ENCODE assay signal across 26 cellular contexts in the genomic region with DNA sequence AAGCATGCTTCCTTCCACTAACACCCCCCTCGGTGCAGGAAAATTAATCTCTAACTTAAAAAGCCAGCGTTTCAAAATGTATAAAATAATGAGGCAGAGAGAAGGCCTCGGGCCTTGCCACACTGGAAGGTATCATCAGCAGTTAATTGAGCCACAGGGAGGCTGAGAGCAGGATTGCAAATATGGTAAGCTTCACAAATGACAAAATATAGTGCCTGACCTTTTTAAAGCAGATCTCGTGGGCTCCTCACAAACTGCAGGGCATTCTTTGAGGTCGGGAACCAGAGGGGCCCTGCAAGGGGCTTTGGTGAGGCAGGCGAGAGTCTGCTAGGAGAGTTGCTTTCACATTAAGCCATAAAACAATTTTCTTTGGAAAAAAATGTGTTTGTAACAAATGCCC.
DNase-seq lines count a peak whose midpoint lies in the region; ATAC-seq and TF ChIP-seq lines count a peak whose summit lies in the region.
"Had no signal": no experiment of that assay in that cellular context is flagged by ENCODE, and none has a peak within 500 bp of the region (broad histone marks: within the 10 kb centered on the region; RNA-seq: fewer than 3 reads in every experiment).

No MANE protein-coding gene starts in this region.

- H3K4me1 Mint-ChIP-seq in brain (peaks cover 83% of the 10 kb centered on the region), mesothelial cell of epicardium (peaks cover 29% of the 10 kb centered on the region)
- H3K4me1 Mint-ChIP-seq: natural killer cell had no signal

- H3K36me3 ChIP-seq in cardiac muscle cell = no peaks in the 10 kb centered on the region
- no peaks in the 10 kb centered on the region for H3K36me3 ChIP-seq in osteoblast (ENCODE audit: insufficient read depth, low read length)
- H3K36me3 ChIP-seq: right atrium auricular region had no signal

- H3K4me3 ChIP-seq in cardiac muscle cell (no peak overlapping the region), right cardiac atrium (ENCODE audit: low read length) (no peak overlapping the region), osteoblast (ENCODE audit: insufficient read depth, low read length) (no peak overlapping the region)
- H3K4me3 ChIP-seq: right atrium auricular region had no signal

- ATAC-seq in right cardiac atrium (no peak), GM21515 (IDR thresholded peaks at IDR 0.05; ENCODE audit: unreplicated experiment) (no peak)
- ATAC-seq: activated CD4-positive, alpha-beta T cell treated with anti-CD3 and anti-CD28 coated beads for 36 hours; activated naive CD4-positive, alpha-beta T cell treated with anti-CD3 and anti-CD28 coated beads, Interleukin-2, amount 50 U/mL, for 72 hours; esophagus mucosa; natural killer cell; stimulated activated naive CD8-positive, alpha-beta T cell treated with anti-CD3 and anti-CD28 coated beads, Interleukin-15, Interleukin-2, amounts not matched to agents 100 U/mL and 50 U/mL, for 24 hours had no signal

- H3K27me3 ChIP-seq in cardiac muscle cell (no peaks in the 10 kb centered on the region), right cardiac atrium (ENCODE audit: control insufficient read depth, insufficient read depth) (no peaks in the 10 kb centered on the region), osteoblast (ENCODE audit: insufficient read depth, low read length) (peaks cover 60% of the 10 kb centered on the region)
- H3K27me3 ChIP-seq: right atrium auricular region had no signal

- intact Hi-C loops in right cardiac atrium (cut with DNase I) = no loop called here

- in situ Hi-C loops in GM13976 (cut with MboI; ENCODE audit: low sequenced_read_pairs, unreplicated experiment) = no loop called here

- no peak overlapping the region for H2AFZ ChIP-seq in osteoblast (ENCODE audit: low read length)

- DNase-seq in cardiac muscle cell (ENCODE audit: low read depth in 1 of 2, low spot score in 1 of 2) (peak in 1 of 2 donors; percentile 63), right cardiac atrium (no peak), mesothelial cell of epicardium (ENCODE audit: low spot score in 2 of 2, unreplicated experiment in 2 of 2) (no peak), osteoblast (ENCODE audit: insufficient read length, low spot score, missing footprints) (no peak), GM13976 (ENCODE audit: low spot score) (no peak), HEK293T (ENCODE audit: extremely low spot score) (no peak)
- DNase-seq: activated CD4-positive, alpha-beta T cell treated with anti-CD3 and anti-CD28 coated beads for 36 hours; activated effector memory CD4-positive, alpha-beta T cell treated with Interleukin-2 at 50 U/mL for 16 hours; anterior cingulate cortex; Calu3; caudate nucleus; DND-41; KG1; natural killer cell; NCI-H1417 treated with DMSO at 0.1 percent for 48 hours; NCI-H2081; NCI-H345; NCI-H748 treated with DMSO at 0.1 percent for 48 hours; SHP77 treated with DMSO at 0.1 percent for 48 hours; stimulated activated CD4-positive, alpha-beta T cell treated with anti-CD3 and anti-CD28 coated beads, Interleukin-1b, Interleukin-23, amount 100 ng/mL, for 48 hours; stimulated activated naive CD8-positive, alpha-beta T cell treated with anti-CD3 and anti-CD28 coated beads, Interleukin-15, Interleukin-2, amounts not matched to agents 100 U/mL and 50 U/mL, for 24 hours had no signal

- H3K4me1 ChIP-seq in cardiac muscle cell (ENCODE audit: low read depth) = peaks cover 58% of the 10 kb centered on the region
- no peaks in the 10 kb centered on the region for H3K4me1 ChIP-seq in right cardiac atrium (ENCODE audit: control insufficient read depth, insufficient read depth, low read length)
- H3K4me1 ChIP-seq in osteoblast (ENCODE audit: insufficient read depth, low read length) = no peaks in the 10 kb centered on the region
- H3K4me1 ChIP-seq: right atrium auricular region had no signal

- H3K27ac ChIP-seq in cardiac muscle cell (peak overlapping the region; percentile 95), right cardiac atrium (ENCODE audit: low read length) (no peak overlapping the region), osteoblast (ENCODE audit: low read depth, low read length) (no peak overlapping the region)
- H3K27ac ChIP-seq: right atrium auricular region had no signal

- no peaks in the 10 kb centered on the region for H3K9me3 ChIP-seq in cardiac muscle cell (ENCODE audit: low read depth)
- no peaks in the 10 kb centered on the region for H3K9me3 ChIP-seq in right cardiac atrium (ENCODE audit: control insufficient read depth, low read length)
- no peaks in the 10 kb centered on the region for H3K9me3 ChIP-seq in osteoblast (ENCODE audit: low read depth, low read length)
- H3K9me3 ChIP-seq: right atrium auricular region had no signal

- H3K27ac Mint-ChIP-seq in brain = peak overlapping the region in 4 of 5 experiments; percentile 21 to 92 (median 78)
- H3K27ac Mint-ChIP-seq in mesothelial cell of epicardium = peak overlapping the region; percentile 83
- H3K27ac Mint-ChIP-seq: activated CD4-positive, alpha-beta T cell treated with anti-CD3 and anti-CD28 coated beads for 36 hours; activated naive CD4-positive, alpha-beta T cell treated with anti-CD3 and anti-CD28 coated beads, Interleukin-2, amount 50 U/mL, for 72 hours; natural killer cell had no signal

- H4K20me1 ChIP-seq in osteoblast (ENCODE audit: insufficient read depth, low read length) = no peaks in the 10 kb centered on the region

- no peaks in the 10 kb centered on the region for H3K79me2 ChIP-seq in osteoblast (ENCODE audit: insufficient read depth, low read length)

- 44% methylated on average over 6 of the region's 6 CpGs for WGBS in right cardiac atrium

- CTCF ChIA-PET in HEK293T (lab: Yijun Ruan, JAX) = interaction anchor here (0.6 kb wide), 1 partner anchor 35 kb away, joined by 3 read pairs; no protein-coding TSS in a partner anchor

- H3K27me3 Mint-ChIP-seq in brain (no peaks in the 10 kb centered on the region), mesothelial cell of epicardium (ENCODE audit: low read depth) (no peaks in the 10 kb centered on the region)

- TF ChIP-seq CTCF in cardiac muscle cell (IDR thresholded peaks at IDR 0.05; ENCODE audit: low read depth, low read length) (no peak), brain (conservative IDR thresholded peaks at IDR 0.05) (no peak), mesothelial cell of epicardium (IDR thresholded peaks at IDR 0.05; ENCODE audit: unreplicated experiment) (no peak), osteoblast (IDR thresholded peaks at IDR 0.05; ENCODE audit: extremely low read depth, low read depth, low read length) (no peak), GM13976 (IDR thresholded peaks at IDR 0.05; ENCODE audit: borderline replicate concordance, control extremely low read depth, extremely low read depth, insufficient read depth, missing control alignments) (no peak)

- H3K9me3 Mint-ChIP-seq in brain (peaks cover 0 to 2% (median 0%) of the 10 kb centered on the region in 5 experiments), mesothelial cell of epicardium (no peaks in the 10 kb centered on the region)
- H3K9me3 Mint-ChIP-seq: activated naive CD4-positive, alpha-beta T cell treated with anti-CD3 and anti-CD28 coated beads, Interleukin-2, amount 50 U/mL, for 72 hours; natural killer cell had no signal

- H3K36me3 Mint-ChIP-seq in brain (no peaks in the 10 kb centered on the region), mesothelial cell of epicardium (no peaks in the 10 kb centered on the region)
- H3K36me3 Mint-ChIP-seq: natural killer cell had no signal

- POLR2A ChIA-PET in HEK293T (lab: Yijun Ruan, JAX) = interaction anchor here (0.6 kb wide), 1 partner anchor 527 kb away, joined by 3 read pairs; no protein-coding TSS in a partner anchor

- peak overlapping the region in 4 of 5 experiments; percentile 10 to 70 (median 46) for H3K4me3 Mint-ChIP-seq in brain
- H3K4me3 Mint-ChIP-seq in mesothelial cell of epicardium = no peak overlapping the region
- H3K4me3 Mint-ChIP-seq: activated CD4-positive, alpha-beta T cell treated with anti-CD3 and anti-CD28 coated beads for 36 hours; natural killer cell had no signal

- no peak overlapping the region for H3K4me2 ChIP-seq in osteoblast (ENCODE audit: insufficient read depth, low read length)

TF ChIP-seq in HEK293T, 16 proteins besides CTCF, POLR2A, EP300 and RAD21:
- no peak for TF ChIP-seq HDGF (IDR thresholded peaks at IDR 0.05; ENCODE audit: borderline replicate concordance)
- TF ChIP-seq ARNT (IDR thresholded peaks at IDR 0.05) = no peak
- no peak for TF ChIP-seq CTBP1 (IDR thresholded peaks at IDR 0.05; ENCODE audit: borderline replicate concordance)
- TF ChIP-seq ZNF384 (IDR thresholded peaks at IDR 0.05) = no peak
- TF ChIP-seq NFRKB (IDR thresholded peaks at IDR 0.05) = no peak
- no peak for TF ChIP-seq FOXA1 (IDR thresholded peaks at IDR 0.05)
- TF ChIP-seq L3MBTL2 (conservative IDR thresholded peaks at IDR 0.05) = no peak
- no peak for TF ChIP-seq BHLHE40 (IDR thresholded peaks at IDR 0.05; ENCODE audit: borderline replicate concordance)
- TF ChIP-seq TARDBP (IDR thresholded peaks at IDR 0.05) = no peak
